Comparison of ENCODE assay signal across 7 cellular contexts in genomic region chr3:50620846-50621245, GRCh38. TPM values are rescaled to one million over a fixed set of nuclear protein-coding genes. Genes with fewer than 3 reads are reported as not detected.
DNase-seq lines count a peak whose midpoint lies in the region; ATAC-seq and TF ChIP-seq lines count a peak whose summit lies in the region.
"Had no signal": no experiment of that assay in that cellular context is flagged by ENCODE, and none has a peak within 500 bp of the region (broad histone marks: within the 10 kb centered on the region; RNA-seq: fewer than 3 reads in every experiment).

No MANE protein-coding gene starts in this region.

- peaks cover 93% of the 10 kb centered on the region for H3K79me2 ChIP-seq in DND-41 (ENCODE audit: insufficient read depth, low read length)

- H3K9me3 ChIP-seq in DND-41 (ENCODE audit: insufficient read depth, low read length, severe bottlenecking) (no peaks in the 10 kb centered on the region), left lung (no peaks in the 10 kb centered on the region)

- H2AFZ ChIP-seq in DND-41 (ENCODE audit: low read depth, low read length), result no peak overlapping the region

- peak overlapping the region; percentile 77 for H3K27ac ChIP-seq in DND-41 (ENCODE audit: low read length)
- peak overlapping the region; percentile 53 to 97 for H3K27ac ChIP-seq in left lung

- peaks cover 70% of the 10 kb centered on the region for H3K36me3 ChIP-seq in DND-41 (ENCODE audit: insufficient read depth, low read length)
- H3K36me3 ChIP-seq in left lung, result peaks cover 0 to 10% of the 10 kb centered on the region in 2 donors

- peak overlapping the region; percentile 92 for H3K4me2 ChIP-seq in DND-41 (ENCODE audit: insufficient read depth, low read length)

- peak overlapping the region in 1 of 2 experiments; percentile 56; a peak in 2 of 4 replicates for H3K4me3 ChIP-seq in DND-41 (ENCODE audit: low read depth in 1 of 2, low read length in 2 of 2)
- H3K4me3 ChIP-seq in left lung, result peak overlapping the region in 1 of 2 donors; percentile 90

- peaks cover 90% of the 10 kb centered on the region for H3K4me1 ChIP-seq in DND-41 (ENCODE audit: insufficient read depth, low read length)
- peaks cover 23 to 86% of the 10 kb centered on the region in 2 donors for H3K4me1 ChIP-seq in left lung

- no peak for TF ChIP-seq CTCF in DND-41 (IDR thresholded peaks at IDR 0.05; ENCODE audit: borderline replicate concordance, extremely low read depth, low read length, poor library complexity, severe bottlenecking)
- TF ChIP-seq CTCF in left lung (IDR thresholded peaks at IDR 0.05), result no peak

- H3K27me3 ChIP-seq in DND-41 (ENCODE audit: insufficient read depth, low read length, poor library complexity), result no peaks in the 10 kb centered on the region
- H3K27me3 ChIP-seq in left lung, result no peaks in the 10 kb centered on the region

- intact Hi-C loops in left lung (cut with DNase I), result no loop called here

- peak overlapping the region; percentile 93 for H3K9ac ChIP-seq in DND-41 (ENCODE audit: low read depth, low read length)

- DNase-seq in DND-41 (no peak), RPMI7951 (ENCODE audit: low read depth) (peak; percentile 87), left lung (no peak), DMS114 treated with DMSO at 0.1 percent for 48 hours (lab: John Stamatoyannopoulos, UW; ENCODE audit: unreplicated experiment) (no peak)
- DNase-seq: amniotic stem cell had no signal

- H4K20me1 ChIP-seq in DND-41 (ENCODE audit: insufficient read depth, low read length), result peaks cover 19% of the 10 kb centered on the region

- ATAC-seq in DND-41 (ENCODE audit: insufficient read depth, low read depth) (no peak), left lung (no peak), GM21526 (IDR thresholded peaks at IDR 0.05; ENCODE audit: low FRiP score, unreplicated experiment) (no peak), HG03432 (IDR thresholded peaks at IDR 0.05; ENCODE audit: unreplicated experiment) (no peak)

RNA-seq across cellular contexts. Expression of gene MAPKAPK3, which starts 3.9 kb away (rescaled TPM):
- 65.7 and 75.5 TPM in 2 replicates for total RNA-seq in RPMI7951 (2014; rRNA removed; shearing (Covaris generic))
- total RNA-seq in left lung, result 100 to 1,000 TPM in 1 of 2 donors, 10 to 100 TPM in 1; 98.6 to 118 TPM

RNA-seq across cellular contexts. Expression of gene CISH, which starts 9.3 kb away (rescaled TPM):
- 1.1 and 1.8 TPM in 2 replicates for total RNA-seq in RPMI7951 (2014; rRNA removed; shearing (Covaris generic))
- 10 to 100 TPM; 42.5 to 55.2 TPM for total RNA-seq in left lung

RNA-seq across cellular contexts. Expression of gene HEMK1, which starts 51.5 kb away (rescaled TPM):
- 8.8 and 12.8 TPM in 2 replicates for total RNA-seq in RPMI7951 (2014; rRNA removed; shearing (Covaris generic))
- total RNA-seq in left lung, result 10 to 100 TPM; 24.0 to 27.6 TPM

RNA-seq across cellular contexts. Expression of gene C3orf18, which starts 53.3 kb away (rescaled TPM):
- total RNA-seq in RPMI7951 (2014; rRNA removed; shearing (Covaris generic)), result 15.5 and 16.0 TPM in 2 replicates
- 1 to 10 TPM; 6.2 to 6.6 TPM for total RNA-seq in left lung

RNA-seq across cellular contexts. Expression of gene DOCK3, which starts 53.9 kb away (rescaled TPM):
- 0.10 and 0.12 TPM in 2 replicates for total RNA-seq in RPMI7951 (2014; rRNA removed; shearing (Covaris generic))
- total RNA-seq in left lung, result 1 to 10 TPM in 1 of 2 donors, under 1 TPM in 1; 0.34 to 1.4 TPM

Comparison
In these comparisons a context has a peak if more than half of its experiments do, and no peak if none do; other contexts are left out.
1. RNA of gene CISH, which starts 9.3 kb away (total RNA-seq): 42.5 to 55.2 TPM in left lung; 1.1 to 1.8 TPM in RPMI7951; every median in the first group is over 10 times any median in the second.